Comparison of ENCODE assay signal across 8 cellular contexts in the genomic region with DNA sequence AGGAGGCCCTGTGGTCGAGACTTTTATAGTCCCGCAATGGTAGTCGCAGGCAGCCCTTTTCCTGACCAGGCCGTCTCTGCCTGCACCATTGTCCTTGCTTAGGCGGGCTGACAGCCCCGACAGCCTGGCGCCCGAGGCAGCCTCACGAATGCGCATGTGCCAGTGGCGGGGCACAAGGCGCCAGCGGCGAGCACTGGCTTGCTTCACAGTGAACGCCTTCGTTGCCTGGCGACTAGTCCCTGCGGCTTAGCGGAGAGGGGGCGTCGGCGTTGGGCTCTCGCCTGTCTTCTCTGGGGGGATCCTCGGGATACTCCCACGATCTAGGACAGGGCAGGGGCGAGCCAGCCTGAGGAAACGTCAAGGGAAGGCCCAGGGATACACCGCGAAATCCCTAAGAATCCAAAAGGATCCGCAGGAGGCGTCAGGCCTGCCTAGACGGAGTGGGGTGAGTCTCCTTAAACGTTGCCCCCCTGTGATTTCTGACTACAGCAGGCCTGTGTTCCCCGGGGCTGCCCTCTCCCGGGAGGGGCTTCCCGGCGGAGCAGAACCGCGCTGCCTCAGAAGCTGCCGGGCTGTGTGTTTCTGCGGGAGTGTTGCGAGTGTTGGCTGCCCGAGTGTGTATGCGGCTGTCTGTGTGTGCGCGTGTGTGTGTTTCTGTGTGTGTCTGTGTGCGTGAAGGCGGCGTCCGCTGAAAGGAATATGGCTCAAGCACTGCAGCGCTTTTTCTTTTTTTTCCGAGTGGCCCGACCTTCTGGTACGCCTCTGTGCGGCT. TPM values are rescaled to one million over a fixed set of nuclear protein-coding genes. Genes with fewer than 3 reads are reported as not detected.
DNase-seq lines count a peak whose midpoint lies in the region; ATAC-seq, FAIRE-seq and TF ChIP-seq lines count a peak whose summit lies in the region.

No MANE protein-coding gene starts in this region.

- TF ChIP-seq EP300 in upper lobe of left lung (IDR thresholded peaks at IDR 0.05) = no peak

- H3K4me3 Mint-ChIP-seq in CD8-positive, alpha-beta T cell = peak overlapping the region; percentile 75

- no peaks in the 10 kb centered on the region for H3K36me3 ChIP-seq in CD8-positive, alpha-beta T cell (ENCODE audit: insufficient read depth, low read length)
- H3K36me3 ChIP-seq in RWPE2 (ENCODE audit: low read depth) = no peaks in the 10 kb centered on the region
- H3K36me3 ChIP-seq in upper lobe of left lung = no peaks in the 10 kb centered on the region

- H3K4me1 Mint-ChIP-seq in CD8-positive, alpha-beta T cell (ENCODE audit: low read depth) = peaks cover 13% of the 10 kb centered on the region

- CTCF ChIA-PET in CD8-positive, alpha-beta T cell (lab: Charles Lee) = interaction anchor here (1.6 kb wide), 1 partner anchor 425 kb away, joined by 4 read pairs; no protein-coding TSS in a partner anchor

- DNase-seq in CD8-positive, alpha-beta T cell = peak in 2 of 7 experiments; percentile 23 to 47
- DNase-seq in RWPE2 (ENCODE audit: low spot score) (no peak), epithelial cell of proximal tubule (ENCODE audit: low read depth) (no peak), midbrain (lab: John Stamatoyannopoulos, UW) (peak; percentile 57), upper lobe of left lung (peak; percentile 64 to 89), HTR-8/SVneo (ENCODE audit: insufficient read length, low spot score) (no peak)

- intact Hi-C loops in CD8-positive, alpha-beta T cell (cut with DNase I, micrococcal nuclease) = no loop called here

- H3K4me3 ChIP-seq in CD8-positive, alpha-beta T cell (ENCODE audit: low read depth, low read length) = peak overlapping the region; percentile 33
- H3K4me3 ChIP-seq in RWPE2 (ENCODE audit: severe bottlenecking) (no peak overlapping the region), epithelial cell of proximal tubule (ENCODE audit: low read depth, low read length) (peak overlapping the region; percentile 26), upper lobe of left lung (peak overlapping the region in 3 of 4 donors; percentile 39 to 48 (median 43))

- no peak overlapping the region for H3K27ac ChIP-seq in CD8-positive, alpha-beta T cell (ENCODE audit: low read depth, low read length)
- H3K27ac ChIP-seq in RWPE2 (ENCODE audit: poor library complexity, severe bottlenecking) (no peak overlapping the region), upper lobe of left lung (peak overlapping the region in 1 of 4 donors; percentile 50)

- H3K27ac Mint-ChIP-seq in CD8-positive, alpha-beta T cell = no peak overlapping the region

- no peaks in the 10 kb centered on the region for H3K27me3 ChIP-seq in CD8-positive, alpha-beta T cell (ENCODE audit: insufficient read depth, low read length)
- peaks cover 17% of the 10 kb centered on the region for H3K27me3 ChIP-seq in RWPE2 (ENCODE audit: insufficient read depth, poor library complexity, severe bottlenecking)
- H3K27me3 ChIP-seq in upper lobe of left lung = no peaks in the 10 kb centered on the region

- no peak for TF ChIP-seq CTCF in CD8-positive, alpha-beta T cell (IDR thresholded peaks at IDR 0.05)
- TF ChIP-seq CTCF in RWPE2 (IDR thresholded peaks at IDR 0.05; ENCODE audit: poor library complexity, severe bottlenecking) = no peak
- no peak for TF ChIP-seq CTCF in epithelial cell of proximal tubule (conservative IDR thresholded peaks at IDR 0.05; ENCODE audit: low read depth, low read length)
- TF ChIP-seq CTCF in upper lobe of left lung (IDR thresholded peaks at IDR 0.05) = no peak

- ATAC-seq in CD8-positive, alpha-beta T cell = peak; percentile 24
- ATAC-seq in RWPE2 (ENCODE audit: low read depth) = peak; percentile 62
- peak in 1 of 2 donors; percentile 91 for ATAC-seq in upper lobe of left lung (ENCODE audit: low FRiP score in 2 of 2)
- ATAC-seq in GM21723 (IDR thresholded peaks at IDR 0.05; ENCODE audit: unreplicated experiment) = no peak
- no peak for ATAC-seq in GM19463 (IDR thresholded peaks at IDR 0.05; ENCODE audit: unreplicated experiment)

- peaks cover 69% of the 10 kb centered on the region for H3K27me3 Mint-ChIP-seq in CD8-positive, alpha-beta T cell (ENCODE audit: low read depth)

- POLR2A ChIA-PET in CD8-positive, alpha-beta T cell (lab: Charles Lee) = no interaction called here

- H3K36me3 Mint-ChIP-seq in CD8-positive, alpha-beta T cell = no peaks in the 10 kb centered on the region

- TF ChIP-seq POLR2A in upper lobe of left lung (IDR thresholded peaks at IDR 0.05) = no peak

- peaks cover 3% of the 10 kb centered on the region for H3K4me1 ChIP-seq in CD8-positive, alpha-beta T cell (ENCODE audit: insufficient read depth, low read length)
- H3K4me1 ChIP-seq in RWPE2 (ENCODE audit: insufficient read depth, poor library complexity, severe bottlenecking) (no peaks in the 10 kb centered on the region), upper lobe of left lung (peaks cover 0 to 17% (median 2%) of the 10 kb centered on the region in 4 donors)

- no peaks in the 10 kb centered on the region for H3K9me3 Mint-ChIP-seq in CD8-positive, alpha-beta T cell

- no peaks in the 10 kb centered on the region for H3K9me3 ChIP-seq in CD8-positive, alpha-beta T cell (ENCODE audit: low read length)
- H3K9me3 ChIP-seq in RWPE2 (ENCODE audit: severe bottlenecking) (peaks cover 4% of the 10 kb centered on the region), upper lobe of left lung (no peaks in the 10 kb centered on the region)

- no peak for FAIRE-seq in HTR-8/SVneo (lab: Jason Lieb, UNC)

- 17 to 21% methylated on average over 13 to 40 of the region's 55 CpGs for WGBS in upper lobe of left lung, 2 donors

RNA-seq across cellular contexts. Expression of a gene that starts 20.5 kb away (rescaled TPM):
- total RNA-seq in CD8-positive, alpha-beta T cell = 1 to 10 TPM; 8.7 to 9.9 TPM
- total RNA-seq in epithelial cell of proximal tubule = 6.3 and 9.8 TPM in 2 replicates
- 10 to 100 TPM in 3 of 6 donors, 1 to 10 TPM in 3; 3.2 to 29.6 (median 7.6) TPM for total RNA-seq in upper lobe of left lung

Comparison
In these comparisons a context has a peak if more than half of its experiments do, and no peak if none do; other contexts are left out.
1. ATAC-seq: peak in CD8-positive, alpha-beta T cell (single experiment) and RWPE2 (single experiment); none in GM21723 (single experiment) and GM19463 (single experiment).
2. DNase-seq: peak in midbrain (single experiment) and upper lobe of left lung (2 of 2); none in RWPE2 (single experiment), epithelial cell of proximal tubule (single experiment) and HTR-8/SVneo (single experiment).